Comparison of ENCODE assay signal across 8 cellular contexts in the genomic region with DNA sequence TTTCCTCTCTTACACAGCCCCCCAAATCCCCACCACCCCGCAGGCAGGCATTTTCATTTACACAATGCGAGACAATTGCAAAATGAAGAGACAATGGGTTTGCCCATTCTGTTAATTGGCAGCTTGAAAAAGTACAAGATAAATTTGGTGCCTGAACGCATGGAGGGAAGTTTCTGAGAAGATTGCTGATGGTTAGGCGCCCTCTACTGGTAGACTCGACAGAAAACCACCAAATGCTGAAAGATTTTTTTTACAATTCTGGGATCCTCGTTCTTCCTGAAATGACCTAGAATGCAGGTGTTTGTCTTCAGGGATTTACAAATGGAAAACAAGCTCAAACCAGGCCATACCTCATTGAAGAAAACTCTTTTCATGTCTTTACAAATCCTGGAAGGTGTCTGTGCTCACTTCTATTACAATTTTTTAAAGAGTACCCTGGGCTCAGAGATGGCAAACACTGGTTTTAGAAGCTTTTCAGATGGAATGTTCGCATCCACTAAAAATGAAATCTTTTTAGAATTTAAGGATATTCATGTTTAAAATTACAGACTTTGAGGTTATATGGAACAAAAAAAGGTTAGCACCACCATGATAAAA.
A peak's percentile ranks its signal among the peaks of the same experiment; 100 is the strongest.
DNase-seq lines count a peak whose midpoint lies in the region; ATAC-seq and TF ChIP-seq lines count a peak whose summit lies in the region.

No MANE protein-coding gene starts in this region.

- no peak overlapping the region for H3K4me3 ChIP-seq in colonic mucosa

- H3K4me1 ChIP-seq in colonic mucosa: no peaks in the 10 kb centered on the region

- no peaks in the 10 kb centered on the region for H3K9me3 ChIP-seq in colonic mucosa

- peak; percentile 11 to 59 for DNase-seq in NCI-H524 (lab: John Stamatoyannopoulos, UW)
- no peak for DNase-seq in NCI-H524 treated with DMSO at 0.1 percent for 48 hours (lab: John Stamatoyannopoulos, UW)
- peak; percentile 49 for DNase-seq in NCI-H2171 (lab: John Stamatoyannopoulos, UW)
- DNase-seq in activated CD4-positive, alpha-beta T cell treated with anti-CD3 and anti-CD28 coated beads for 24 hours (ENCODE audit: low read depth in 2 of 2): peak; percentile 9 to 48
- peak; percentile 44 for DNase-seq in colonic mucosa
- peak; percentile 65 to 70 for DNase-seq in lung microvascular endothelial cell (ENCODE audit: low read depth in 2 of 2)
- peak; percentile 11 to 22 for DNase-seq in stimulated activated CD8-positive, alpha-beta memory T cell treated with anti-CD3 and anti-CD28 coated beads, Interleukin-2, amount 100 ng/mL, for 48 hours (ENCODE audit: low read depth in 2 of 2)

- H3K27me3 ChIP-seq in colonic mucosa: no peaks in the 10 kb centered on the region

- no peak overlapping the region for H3K27ac ChIP-seq in colonic mucosa

- peak; percentile 69 for TF ChIP-seq CTCF in colonic mucosa (IDR thresholded peaks at IDR 0.05)

- H3K9ac ChIP-seq in colonic mucosa (ENCODE audit: low read depth in 2 of 2, low read length in 2 of 2): no peak overlapping the region

- intact Hi-C loops in colonic mucosa (cut with DNase I): loop anchor here (5.0 kb wide), 2 partner anchors 1329 to 1589 kb away; no protein-coding TSS in a partner anchor

- H3K36me3 ChIP-seq in colonic mucosa: no peaks in the 10 kb centered on the region

- ATAC-seq in HG02885 (IDR thresholded peaks at IDR 0.05; ENCODE audit: poor library complexity, unreplicated experiment): no peak
